Comparison of ENCODE assay signal across 21 cellular contexts in the genomic region with DNA sequence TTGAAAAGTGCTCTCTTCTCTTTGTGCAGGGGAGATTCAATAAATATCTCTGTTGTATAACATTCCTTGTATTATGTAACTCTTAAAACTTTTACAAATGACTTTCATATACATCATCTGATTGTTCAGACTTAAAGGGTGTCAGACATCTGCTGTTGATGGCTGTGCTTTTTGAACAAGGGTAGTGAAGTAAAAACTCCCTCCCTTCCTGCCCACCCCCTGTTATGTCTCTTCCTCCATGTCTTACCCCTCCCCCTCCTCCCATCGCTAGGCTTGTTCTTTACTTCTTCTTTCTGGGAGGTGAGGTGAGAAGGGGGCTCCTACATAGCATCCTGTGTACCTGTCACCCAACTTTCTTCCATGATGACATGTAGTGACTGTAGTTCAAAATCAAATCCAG. TPM values are rescaled to one million over a fixed set of nuclear protein-coding genes. Genes with fewer than 3 reads are reported as not detected.
DNase-seq lines count a peak whose midpoint lies in the region; ATAC-seq, FAIRE-seq and TF ChIP-seq lines count a peak whose summit lies in the region.
"Had no signal": no experiment of that assay in that cellular context is flagged by ENCODE, and none has a peak within 500 bp of the region (broad histone marks: within the 10 kb centered on the region; RNA-seq: fewer than 3 reads in every experiment).

No MANE protein-coding gene starts in this region.

- no peaks in the 10 kb centered on the region for H3K9me2 ChIP-seq in OCI-LY7 (ENCODE audit: insufficient read depth, low read length)

- TF ChIP-seq RAD21 in H1 (IDR thresholded peaks at IDR 0.05 in 1 of 2, conservative IDR thresholded peaks at IDR 0.05 in 1 of 2; ENCODE audit: low read depth in 2 of 2, low read length in 2 of 2), result no peak

- H3K27me3 ChIP-seq in H1 (replicated peaks in 1 of 4; ENCODE audit: control insufficient read depth in 3 of 4, extremely low read depth in 1 of 4, insufficient read depth in 3 of 4, low read length in 3 of 4), result no peaks in the 10 kb centered on the region

- H3K4ac ChIP-seq in H1 (replicated peaks; ENCODE audit: insufficient read length, low read depth, low read length), result no peak overlapping the region

- no peak overlapping the region for H3K56ac ChIP-seq in H1 (replicated peaks; ENCODE audit: insufficient read length, low read depth, low read length)

- TF ChIP-seq CTCF in OCI-LY7 (conservative IDR thresholded peaks at IDR 0.05; ENCODE audit: low read length), result no peak
- no peak for TF ChIP-seq CTCF in H1 (IDR thresholded peaks at IDR 0.05; ENCODE audit: control extremely low read depth in 1 of 3, insufficient read depth in 1 of 3, low read depth in 1 of 3, low read length in 3 of 3)

- H3K9me3 ChIP-seq in OCI-LY7 (ENCODE audit: low read length), result no peaks in the 10 kb centered on the region
- H3K9me3 ChIP-seq in H1 (ENCODE audit: insufficient read depth in 2 of 2, low read depth in 1 of 2, low read length in 1 of 2), result no peaks in the 10 kb centered on the region
- H3K9me3 ChIP-seq: HAP-1 had no signal

- H3K9ac ChIP-seq in H1 (replicated peaks in 1 of 4; ENCODE audit: extremely low read depth in 1 of 4, low read depth in 3 of 4, low read length in 3 of 4), result no peak overlapping the region

- POLR2A ChIA-PET in OCI-LY7 (lab: Charles Lee), result no interaction called here
- POLR2A ChIA-PET in H1 (lab: Charles Lee; ENCODE audit: partially characterized antibody), result no interaction called here

- H3K18ac ChIP-seq in H1 (ENCODE audit: extremely low read depth, low read length), result no peak overlapping the region

- H2BK5ac ChIP-seq in H1 (ENCODE audit: low read depth, low read length), result no peak overlapping the region

- no peaks in the 10 kb centered on the region for H4K20me1 ChIP-seq in OCI-LY7 (ENCODE audit: insufficient read depth, low read length)
- no peaks in the 10 kb centered on the region for H4K20me1 ChIP-seq in H1 (replicated peaks in 1 of 2; ENCODE audit: control insufficient read depth in 1 of 2, insufficient read depth in 2 of 2, low read length in 2 of 2)

- no peak overlapping the region for H2AK5ac ChIP-seq in H1 (ENCODE audit: low read depth, low read length)

- H2BK120ac ChIP-seq in H1 (replicated peaks; ENCODE audit: low read depth, low read length), result no peak overlapping the region

- H3K4me3 ChIP-seq in OCI-LY7 (ENCODE audit: low read depth, low read length, poor library complexity, severe bottlenecking) (no peak overlapping the region), H1 (ENCODE audit: extremely low read depth in 1 of 4, insufficient read depth in 2 of 4, low read depth in 3 of 4, low read length in 4 of 4) (no peak overlapping the region)
- H3K4me3 ChIP-seq: HAP-1 had no signal

- H3K79me2 ChIP-seq in OCI-LY7 (ENCODE audit: insufficient read depth, low read depth, low read length) (no peaks in the 10 kb centered on the region), H1 (ENCODE audit: control insufficient read depth in 1 of 2, insufficient read depth in 2 of 2, low read length in 2 of 2) (no peaks in the 10 kb centered on the region)

- TF ChIP-seq EP300 in H1 (IDR thresholded peaks at IDR 0.05; ENCODE audit: borderline replicate concordance in 1 of 2, low read depth in 2 of 2, low read length in 2 of 2), result no peak

- H3K23me2 ChIP-seq in H1 (ENCODE audit: low read depth, low read length), result no peaks in the 10 kb centered on the region

- DNase-seq in OCI-LY7 (ENCODE audit: low spot score) (peak; percentile 45), H1 (ENCODE audit: low read depth in 1 of 2, low spot score in 2 of 2) (no peak), urothelium cell line (ENCODE audit: low spot score) (no peak), islet precursor cell (no peak)
- DNase-seq: ACHN, DMS79 treated with DMSO at 0.1 percent for 48 hours, KG1, MV-4-11, NCI-H187, NCI-H2107, NCI-H2227 treated with DMSO at 0.1 percent for 48 hours, NCI-H510A treated with DMSO at 0.1 percent for 48 hours, NCI-H82, RPMI8226, SHP77 treated with DMSO at 0.1 percent for 48 hours had no signal

- no peak overlapping the region for H2BK15ac ChIP-seq in H1 (ENCODE audit: low read length)

- no peak overlapping the region for H4K8ac ChIP-seq in H1 (ENCODE audit: extremely low read depth, insufficient read depth, low read length)

- H2BK20ac ChIP-seq in H1 (ENCODE audit: low read length), result no peak overlapping the region

- no peak overlapping the region for H4K5ac ChIP-seq in H1 (ENCODE audit: insufficient read length, low read depth, low read length)

- intact Hi-C loops in OCI-LY7 (cut with micrococcal nuclease; ENCODE audit: unreplicated experiment), result no loop called here

- H2BK12ac ChIP-seq in H1 (ENCODE audit: low read depth, low read length), result no peak overlapping the region

- H3K36me3 ChIP-seq in OCI-LY7 (ENCODE audit: insufficient read depth, low read length) (no peaks in the 10 kb centered on the region), H1 (ENCODE audit: control insufficient read depth in 2 of 4, insufficient read depth in 4 of 4, low read length in 3 of 4) (no peaks in the 10 kb centered on the region; a peak in 1 of 8 replicates)
- H3K36me3 ChIP-seq: HAP-1 had no signal

- ATAC-seq in GM18868 (IDR thresholded peaks at IDR 0.05; ENCODE audit: unreplicated experiment), result peak; percentile 68
- ATAC-seq in HG03097 (IDR thresholded peaks at IDR 0.05; ENCODE audit: low FRiP score, unreplicated experiment), result no peak
- no peak for ATAC-seq in GM21576 (IDR thresholded peaks at IDR 0.05; ENCODE audit: unreplicated experiment)

- CTCF ChIA-PET in OCI-LY7 (lab: Charles Lee; ENCODE audit: unreplicated experiment) (no interaction called here), H1 (lab: Charles Lee; ENCODE audit: partially characterized antibody) (no interaction called here)

- no peak overlapping the region for H3K23ac ChIP-seq in H1 (ENCODE audit: insufficient read length)

- no peak overlapping the region for H3K4me2 ChIP-seq in OCI-LY7 (ENCODE audit: low read length)
- H3K4me2 ChIP-seq in H1 (ENCODE audit: insufficient read depth in 1 of 2, low read depth in 2 of 2, low read length in 2 of 2), result no peak overlapping the region

- FAIRE-seq in H1 (lab: Jason Lieb, UNC), result peak; percentile 66
- FAIRE-seq in urothelium cell line (lab: Jason Lieb, UNC), result peak; percentile 9
- FAIRE-seq: G401.6 had no signal

- no peak overlapping the region for H3K14ac ChIP-seq in H1 (ENCODE audit: insufficient read length)

- no peak overlapping the region for H3K27ac ChIP-seq in OCI-LY7 (ENCODE audit: low read depth, low read length, poor library complexity, severe bottlenecking)
- H3K27ac ChIP-seq in H1 (ENCODE audit: low read depth, low read length), result no peak overlapping the region

- 0 out of 2 replicates have a peak overlapping the region, but pooled peaks have one; percentile 13 for H2AFZ ChIP-seq in OCI-LY7 (ENCODE audit: low read length)
- no peak overlapping the region for H2AFZ ChIP-seq in H1 (ENCODE audit: low read length)

- no peak for TF ChIP-seq POLR2A in H1 (IDR thresholded peaks at IDR 0.05; ENCODE audit: control extremely low read depth in 1 of 2, low read depth in 2 of 2, low read length in 2 of 2)

- WGBS in H1 (ENCODE audit: extremely low coverage in 1 of 2, insufficient coverage in 1 of 2, insufficient read length in 1 of 2, insufficient replicate concordance in 2 of 2, low coverage in 1 of 2, low lambda C conversion rate in 2 of 2, missing lambda C conversion rate in 1 of 2), 2 experiments, result 88% methylated on average over 1 of the region's 1 CpG; no CpG with 5 or more reads in 1 of the 2 experiments

- no TSS peak for BruUV-seq in OCI-LY7 (replicated peaks; lab: Mats Ljungman, UMichigan)

- no peaks in the 10 kb centered on the region for H3K79me1 ChIP-seq in H1 (ENCODE audit: low read depth, low read length)

- H4K91ac ChIP-seq in H1 (replicated peaks; ENCODE audit: insufficient read length, low read length), result no peak overlapping the region

- H3K4me1 ChIP-seq in OCI-LY7 (ENCODE audit: insufficient read depth, low read length, poor library complexity, severe bottlenecking) (peaks cover 5% of the 10 kb centered on the region), H1 (replicated peaks in 1 of 4; ENCODE audit: control insufficient read depth in 3 of 4, insufficient read depth in 4 of 4, low read length in 3 of 4) (no peaks in the 10 kb centered on the region)
- H3K4me1 ChIP-seq: HAP-1 had no signal

TF ChIP-seq in H1, 55 proteins besides CTCF, POLR2A, EP300 and RAD21:
- TF ChIP-seq EZH2 (IDR thresholded peaks at IDR 0.05; ENCODE audit: low read depth, low read length, severe bottlenecking) (no peak), TBP (IDR thresholded peaks at IDR 0.05; ENCODE audit: low read depth, low read length) (no peak), SRF (IDR thresholded peaks at IDR 0.05; ENCODE audit: low read depth, low read length) (no peak), CEBPB (IDR thresholded peaks at IDR 0.05; ENCODE audit: low read depth, low read length) (no peak), SUZ12 (IDR thresholded peaks at IDR 0.05; ENCODE audit: low read length) (no peak), KDM1A (IDR thresholded peaks at IDR 0.05; ENCODE audit: borderline replicate concordance, low read length) (no peak), CREB1 (IDR thresholded peaks at IDR 0.05) (no peak)
- TF ChIP-seq, protein P1, sequence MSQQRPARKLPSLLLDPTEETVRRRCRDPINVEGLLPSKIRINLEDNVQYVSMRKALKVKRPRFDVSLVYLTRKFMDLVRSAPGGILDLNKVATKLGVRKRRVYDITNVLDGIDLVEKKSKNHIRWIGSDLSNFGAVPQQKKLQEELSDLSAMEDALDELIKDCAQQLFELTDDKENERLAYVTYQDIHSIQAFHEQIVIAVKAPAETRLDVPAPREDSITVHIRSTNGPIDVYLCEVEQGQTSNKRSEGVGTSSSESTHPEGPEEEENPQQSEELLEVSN (IDR thresholded peaks at IDR 0.05), result no peak

RNA-seq across cellular contexts. Expression of a gene that starts 23.4 kb away (rescaled TPM):
- not detected in 2 replicates for total RNA-seq in OCI-LY7 (2014; rRNA removed; shearing (Covaris generic))
- 1.2 TPM in 2 replicates for total RNA-seq in OCI-LY7 (2022)
- total RNA-seq in H1 (2021; fragmentation: NEBNext Ultra II Directional; extraction: Animal tissue kit (Norgen Biotek cat#: 25700)), result 0.57 and 0.60 TPM in 2 replicates
- polyA plus RNA-seq in H1 (2011; rRNA removed), result 0.38 and 0.54 TPM in 2 replicates
- 0.41 TPM for polyA plus RNA-seq in H1 (2011; cell fraction: cytosol; rRNA removed)
- polyA plus RNA-seq in H1 (2011; cell fraction: nucleus; rRNA removed), result 0.70 TPM
- polyA plus RNA-seq in H1 (2012, experiment 1 of 2), result 0.44 to 0.78 TPM (median 0.63 TPM) in 4 replicates
- polyA plus RNA-seq in H1 (2012, experiment 2 of 2), result 0.09 TPM
- 1.6 TPM for polyA plus RNA-seq in H1 (2013, experiment 1 of 2)
- 1.0 TPM for polyA plus RNA-seq in H1 (2013, experiment 2 of 2)
- polyA minus RNA-seq in H1 (2011; rRNA and poly(A)+ RNA removed), result 1.7 TPM in 2 replicates
- polyA minus RNA-seq in H1 (2011; cell fraction: cytosol; rRNA and poly(A)+ RNA removed), result 0.81 TPM
- 3.7 TPM for polyA minus RNA-seq in H1 (2011; cell fraction: nucleus; rRNA and poly(A)+ RNA removed)
- polyA plus RNA-seq: CD14-positive monocyte had no signal
